11 cellular contexts compared by ENCODE assay signal in the genomic region with DNA sequence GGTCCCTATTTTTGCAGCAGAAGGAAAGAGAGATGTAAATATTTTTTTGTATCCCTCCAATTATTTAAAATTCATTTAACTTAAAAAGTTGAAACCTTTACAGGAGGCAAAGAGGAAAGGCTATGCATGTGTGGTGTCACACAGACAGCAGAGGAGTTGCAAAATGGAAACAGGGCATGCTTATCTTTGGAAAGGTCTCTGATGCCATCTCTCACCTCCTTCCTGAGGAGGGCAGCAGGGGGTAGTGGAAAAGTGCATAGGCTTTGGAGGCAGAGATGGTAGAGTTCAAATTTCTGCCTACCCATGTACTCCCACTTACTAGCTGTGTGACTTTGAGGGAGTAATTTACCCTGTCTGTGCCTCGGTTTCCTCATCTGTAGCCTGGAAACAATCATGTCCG.
DNase-seq lines count a peak whose midpoint lies in the region; ATAC-seq and TF ChIP-seq lines count a peak whose summit lies in the region.
"Had no signal": no experiment of that assay in that cellular context is flagged by ENCODE, and none has a peak within 500 bp of the region (broad histone marks: within the 10 kb centered on the region; RNA-seq: fewer than 3 reads in every experiment).

No MANE protein-coding gene starts in this region.

- no peak overlapping the region for H3K4me2 ChIP-seq in MM.1S (ENCODE audit: low read depth, low read length)

- DNase-seq in Calu3 (peak; percentile 22), MM.1S (no peak), T1000 (lab: John Stamatoyannopoulos, UW) (no peak)
- no peak for DNase-seq in central memory CD8-positive, alpha-beta T cell (ENCODE audit: low spot score in 2 of 2)
- no peak for DNase-seq in activated T-cell treated with anti-CD3 and anti-CD28 coated beads, Interleukin-2, amount 50 U/mL, for 72 hours
- no peak for DNase-seq in stimulated activated naive B cell treated with anti-CD40 and anti-IgM and Interleukin-4, amounts not matched to agents 10 μg/mL and 1 μg/mL and 100 μg/mL, for 72 hours
- DNase-seq: activated CD8-positive, alpha-beta memory T cell treated with anti-CD3 and anti-CD28 coated beads for 24 hours; SHP77 had no signal

- no peak for ATAC-seq in central memory CD8-positive, alpha-beta T cell (replicated peaks; ENCODE audit: extremely low read depth, poor library complexity, severe bottlenecking)
- ATAC-seq in activated T-cell treated with anti-CD3 and anti-CD28 coated beads, Interleukin-2, amount 50 U/mL, for 72 hours (replicated peaks in 1 of 2), result no peak
- ATAC-seq in HG02885 (IDR thresholded peaks at IDR 0.05; ENCODE audit: poor library complexity, unreplicated experiment), result no peak
- no peak for ATAC-seq in stimulated activated naive B cell treated with anti-CD40 and anti-IgM and Interleukin-4, amounts not matched to agents 10 μg/mL and 1 μg/mL and 100 μg/mL, for 72 hours (replicated peaks)

- H3K27ac Mint-ChIP-seq in Calu3 (ENCODE audit: unreplicated experiment), result peak overlapping the region; percentile 51
- H3K27ac Mint-ChIP-seq in central memory CD8-positive, alpha-beta T cell (ENCODE audit: low read depth), result peak overlapping the region; percentile 24
- no peak overlapping the region for H3K27ac Mint-ChIP-seq in activated T-cell treated with anti-CD3 and anti-CD28 coated beads, Interleukin-2, amount 50 U/mL, for 72 hours
- H3K27ac Mint-ChIP-seq in stimulated activated naive B cell treated with anti-CD40 and anti-IgM and Interleukin-4, amounts not matched to agents 10 μg/mL and 1 μg/mL and 100 μg/mL, for 72 hours, result no peak overlapping the region

- no peaks in the 10 kb centered on the region for H3K27me3 Mint-ChIP-seq in Calu3 (ENCODE audit: unreplicated experiment)
- no peaks in the 10 kb centered on the region for H3K27me3 Mint-ChIP-seq in central memory CD8-positive, alpha-beta T cell
- no peaks in the 10 kb centered on the region for H3K27me3 Mint-ChIP-seq in activated T-cell treated with anti-CD3 and anti-CD28 coated beads, Interleukin-2, amount 50 U/mL, for 72 hours (ENCODE audit: low read depth)
- H3K27me3 Mint-ChIP-seq in stimulated activated naive B cell treated with anti-CD40 and anti-IgM and Interleukin-4, amounts not matched to agents 10 μg/mL and 1 μg/mL and 100 μg/mL, for 72 hours, result no peaks in the 10 kb centered on the region

- H3K27ac ChIP-seq in MM.1S (ENCODE audit: low read length) (no peak overlapping the region), rectal smooth muscle tissue (ENCODE audit: low read depth, low read length) (peak overlapping the region; percentile 84)

- no peaks in the 10 kb centered on the region for H3K9me3 Mint-ChIP-seq in Calu3 (ENCODE audit: low read depth, unreplicated experiment)
- H3K9me3 Mint-ChIP-seq in central memory CD8-positive, alpha-beta T cell, result no peaks in the 10 kb centered on the region
- no peaks in the 10 kb centered on the region for H3K9me3 Mint-ChIP-seq in activated T-cell treated with anti-CD3 and anti-CD28 coated beads, Interleukin-2, amount 50 U/mL, for 72 hours
- H3K9me3 Mint-ChIP-seq in stimulated activated naive B cell treated with anti-CD40 and anti-IgM and Interleukin-4, amounts not matched to agents 10 μg/mL and 1 μg/mL and 100 μg/mL, for 72 hours, result no peaks in the 10 kb centered on the region

- H3K4me3 ChIP-seq in MM.1S (ENCODE audit: low read length) (no peak overlapping the region), rectal smooth muscle tissue (ENCODE audit: low read length) (no peak overlapping the region)
- H3K4me3 ChIP-seq: cardiac muscle cell had no signal

- H3K79me2 ChIP-seq in MM.1S (ENCODE audit: low read length), result peaks cover 31% of the 10 kb centered on the region

- H3K4me1 ChIP-seq in MM.1S (ENCODE audit: low read length) (peaks cover 40% of the 10 kb centered on the region), rectal smooth muscle tissue (ENCODE audit: control insufficient read depth, insufficient read depth, low read length) (peaks cover 61% of the 10 kb centered on the region)

- CTCF ChIA-PET in Calu3 (lab: Charles Lee), result no interaction called here

- H3K36me3 ChIP-seq in MM.1S (replicated peaks; ENCODE audit: insufficient read depth, low read length) (0 out of 2 replicates have a peak, but pooled peaks cover 9% of the 10 kb centered on the region), rectal smooth muscle tissue (ENCODE audit: control insufficient read depth, insufficient read depth, low read length) (peaks cover 15% of the 10 kb centered on the region)
- H3K36me3 ChIP-seq: cardiac muscle cell had no signal

- H3F3A ChIP-seq in MM.1S (ENCODE audit: insufficient read depth, low read length), result peaks cover 34% of the 10 kb centered on the region

- H3K36me3 Mint-ChIP-seq in Calu3 (ENCODE audit: insufficient read depth, unreplicated experiment), result peaks cover 10% of the 10 kb centered on the region
- H3K36me3 Mint-ChIP-seq in central memory CD8-positive, alpha-beta T cell (ENCODE audit: insufficient read depth), result peaks cover 24% of the 10 kb centered on the region
- H3K36me3 Mint-ChIP-seq in activated T-cell treated with anti-CD3 and anti-CD28 coated beads, Interleukin-2, amount 50 U/mL, for 72 hours (ENCODE audit: insufficient read depth in 2 of 2), result peaks cover 3 to 29% of the 10 kb centered on the region in 2 donors
- H3K36me3 Mint-ChIP-seq in stimulated activated naive B cell treated with anti-CD40 and anti-IgM and Interleukin-4, amounts not matched to agents 10 μg/mL and 1 μg/mL and 100 μg/mL, for 72 hours, result peaks cover 47 to 49% of the 10 kb centered on the region in 2 donors

- no peak overlapping the region for H2AFZ ChIP-seq in MM.1S (ENCODE audit: low read length)

- no peaks in the 10 kb centered on the region for H3K9me3 ChIP-seq in MM.1S (replicated peaks; ENCODE audit: insufficient read depth, low read length)

- H3K4me1 Mint-ChIP-seq in Calu3 (ENCODE audit: low read depth, unreplicated experiment), result peaks cover 27% of the 10 kb centered on the region
- H3K4me1 Mint-ChIP-seq in central memory CD8-positive, alpha-beta T cell, result peaks cover 13% of the 10 kb centered on the region
- no peaks in the 10 kb centered on the region for H3K4me1 Mint-ChIP-seq in activated T-cell treated with anti-CD3 and anti-CD28 coated beads, Interleukin-2, amount 50 U/mL, for 72 hours (ENCODE audit: low read depth)
- peaks cover 7 to 22% of the 10 kb centered on the region in 2 donors for H3K4me1 Mint-ChIP-seq in stimulated activated naive B cell treated with anti-CD40 and anti-IgM and Interleukin-4, amounts not matched to agents 10 μg/mL and 1 μg/mL and 100 μg/mL, for 72 hours

- no peak overlapping the region for H3K4me3 Mint-ChIP-seq in Calu3 (ENCODE audit: low read depth, unreplicated experiment)
- H3K4me3 Mint-ChIP-seq in central memory CD8-positive, alpha-beta T cell, result no peak overlapping the region
- H3K4me3 Mint-ChIP-seq in activated T-cell treated with anti-CD3 and anti-CD28 coated beads, Interleukin-2, amount 50 U/mL, for 72 hours, result no peak overlapping the region
- H3K4me3 Mint-ChIP-seq in stimulated activated naive B cell treated with anti-CD40 and anti-IgM and Interleukin-4, amounts not matched to agents 10 μg/mL and 1 μg/mL and 100 μg/mL, for 72 hours, result no peak overlapping the region

- no TSS peak for BruUV-seq in Calu3 (replicated peaks; lab: Mats Ljungman, UMichigan)

- no peaks in the 10 kb centered on the region for H3K9me2 ChIP-seq in MM.1S (replicated peaks; ENCODE audit: insufficient read depth, low read length)

- no peaks in the 10 kb centered on the region for H4K20me1 ChIP-seq in MM.1S (ENCODE audit: insufficient read depth, low read length)

- H3K9ac ChIP-seq in MM.1S (ENCODE audit: low read length) (no peak overlapping the region), rectal smooth muscle tissue (ENCODE audit: low read length) (no peak overlapping the region)

- intact Hi-C loops in Calu3 (cut with micrococcal nuclease; ENCODE audit: unreplicated experiment), result loop anchor here (1.0 to 5.0 kb wide), 2 partner anchors 157 to 308 kb away; no protein-coding TSS in a partner anchor

- no peaks in the 10 kb centered on the region for H3K27me3 ChIP-seq in MM.1S (replicated peaks; ENCODE audit: insufficient read depth, low read length)
- no peaks in the 10 kb centered on the region for H3K27me3 ChIP-seq in rectal smooth muscle tissue (ENCODE audit: control insufficient read depth, insufficient read depth, low read length)
- H3K27me3 ChIP-seq: cardiac muscle cell had no signal

- TF ChIP-seq CTCF in Calu3 (IDR thresholded peaks at IDR 0.05; ENCODE audit: unreplicated experiment) (no peak), MM.1S (IDR thresholded peaks at IDR 0.05; ENCODE audit: low read length) (peak; percentile 19; the same call in 1 of the 2 replicates)

Comparison
In these comparisons a context has a peak if more than half of its experiments do, and no peak if none do; other contexts are left out.
1. H3K27ac Mint-ChIP-seq: peak in Calu3 (single experiment) and central memory CD8-positive, alpha-beta T cell (single experiment); none in activated T-cell treated with anti-CD3 and anti-CD28 coated beads, Interleukin-2, amount 50 U/mL, for 72 hours (single experiment) and stimulated activated naive B cell treated with anti-CD40 and anti-IgM and Interleukin-4, amounts not matched to agents 10 μg/mL and 1 μg/mL and 100 μg/mL, for 72 hours (single experiment).